15 cellular contexts compared by ENCODE assay signal in the genomic region with DNA sequence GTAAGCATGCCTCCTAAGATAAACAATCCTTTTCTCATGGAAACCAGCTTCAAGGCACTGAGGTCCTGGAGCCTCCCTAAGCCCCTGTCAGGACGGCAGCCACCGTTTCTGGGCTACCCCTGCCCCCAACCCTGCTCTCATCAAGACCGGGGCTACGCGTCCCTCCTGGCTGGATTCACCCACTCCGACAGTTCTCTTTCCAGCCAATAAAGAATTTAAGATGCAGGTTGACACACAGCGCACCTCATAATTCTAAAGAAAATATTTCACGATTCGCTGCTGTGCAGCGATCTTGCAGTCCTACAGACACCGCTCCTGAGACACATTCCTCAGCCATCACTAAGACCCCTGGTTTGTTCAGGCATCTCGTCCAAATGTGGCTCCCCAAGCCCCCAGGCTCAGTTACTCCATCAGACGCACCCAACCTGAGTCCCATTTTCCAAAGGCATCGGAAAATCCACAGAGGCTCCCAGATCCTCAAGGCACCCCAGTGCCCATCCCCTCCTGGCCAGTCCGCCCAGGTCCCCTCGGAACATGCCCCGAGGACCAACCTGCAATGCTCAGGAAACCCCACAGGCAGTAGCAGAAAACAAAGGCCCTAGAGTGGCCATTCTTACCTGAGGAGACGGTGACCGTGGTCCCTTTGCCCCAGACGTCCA.
DNase-seq lines count a peak whose midpoint lies in the region; ATAC-seq and TF ChIP-seq lines count a peak whose summit lies in the region.
"Had no signal": no experiment of that assay in that cellular context is flagged by ENCODE, and none has a peak within 500 bp of the region (broad histone marks: within the 10 kb centered on the region; RNA-seq: fewer than 3 reads in every experiment).

No MANE protein-coding gene starts in this region.

- H3K9me3 ChIP-seq in psoas muscle = no peaks in the 10 kb centered on the region
- H3K9me3 ChIP-seq: right atrium auricular region had no signal

- no peaks in the 10 kb centered on the region for H3K4me1 ChIP-seq in rectal smooth muscle tissue (ENCODE audit: control insufficient read depth, insufficient read depth, low read length)
- no peaks in the 10 kb centered on the region for H3K4me1 ChIP-seq in psoas muscle
- H3K4me1 ChIP-seq: right atrium auricular region had no signal

- intact Hi-C loops in activated T-helper 1 cell treated with anti-CD3 and anti-CD28 coated beads, Interleukin-12 subunit alpha, Interleukin-12 subunit beta, Interleukin-2, Interleukin-4 antibody, amounts not matched to agents 30 ng/mL and 10 ng/mL and 1 ng/mL, durations not matched to agents 14 hours and 24 hours and 36 hours (cut with micrococcal nuclease) = loop anchor here (5.0 kb wide), 1 partner anchor 150 kb away; no protein-coding TSS in a partner anchor
- intact Hi-C loops in psoas muscle (cut with DNase I) = no loop called here

- H3K36me3 ChIP-seq in rectal smooth muscle tissue (ENCODE audit: control insufficient read depth, insufficient read depth, low read length) (no peaks in the 10 kb centered on the region), psoas muscle (ENCODE audit: insufficient read depth in 1 of 2, low read depth in 1 of 2) (no peaks in the 10 kb centered on the region)
- H3K36me3 ChIP-seq: brain microvascular endothelial cell, right atrium auricular region had no signal

- peak overlapping the region; percentile 89 to 100 (median 100) for H3K4me3 Mint-ChIP-seq in IgD-negative memory B cell
- H3K4me3 Mint-ChIP-seq in activated T-helper 1 cell treated with anti-CD3 and anti-CD28 coated beads, Interleukin-12 subunit alpha, Interleukin-12 subunit beta, Interleukin-2, Interleukin-4 antibody, amounts not matched to agents 30 ng/mL and 10 ng/mL and 1 ng/mL, durations not matched to agents 14 hours and 24 hours and 36 hours = peak overlapping the region; percentile 78
- H3K4me3 Mint-ChIP-seq: HFFc6, mesothelial cell of epicardium had no signal

- peaks cover 0 to 5% (median 0%) of the 10 kb centered on the region in 3 donors for H3K9me3 Mint-ChIP-seq in IgD-negative memory B cell
- no peaks in the 10 kb centered on the region for H3K9me3 Mint-ChIP-seq in activated T-helper 1 cell treated with anti-CD3 and anti-CD28 coated beads, Interleukin-12 subunit alpha, Interleukin-12 subunit beta, Interleukin-2, Interleukin-4 antibody, amounts not matched to agents 30 ng/mL and 10 ng/mL and 1 ng/mL, durations not matched to agents 14 hours and 24 hours and 36 hours

- H3K27ac Mint-ChIP-seq in IgD-negative memory B cell = peak overlapping the region; percentile 92 to 98 (median 98)
- peak overlapping the region; percentile 80 for H3K27ac Mint-ChIP-seq in activated T-helper 1 cell treated with anti-CD3 and anti-CD28 coated beads, Interleukin-12 subunit alpha, Interleukin-12 subunit beta, Interleukin-2, Interleukin-4 antibody, amounts not matched to agents 30 ng/mL and 10 ng/mL and 1 ng/mL, durations not matched to agents 14 hours and 24 hours and 36 hours
- H3K27ac Mint-ChIP-seq: HFFc6, mesothelial cell of epicardium had no signal

- H3K4me3 ChIP-seq in GM12864 (ENCODE audit: low read depth, low read length) (peak overlapping the region; percentile 99), rectal smooth muscle tissue (ENCODE audit: low read length) (peak overlapping the region; percentile 46), psoas muscle (no peak overlapping the region)
- H3K4me3 ChIP-seq: right atrium auricular region had no signal

- H3K9ac ChIP-seq in rectal smooth muscle tissue (ENCODE audit: low read length) = no peak overlapping the region

- H3K4me1 Mint-ChIP-seq in IgD-negative memory B cell = no peaks in the 10 kb centered on the region
- peaks cover 40% of the 10 kb centered on the region for H3K4me1 Mint-ChIP-seq in activated T-helper 1 cell treated with anti-CD3 and anti-CD28 coated beads, Interleukin-12 subunit alpha, Interleukin-12 subunit beta, Interleukin-2, Interleukin-4 antibody, amounts not matched to agents 30 ng/mL and 10 ng/mL and 1 ng/mL, durations not matched to agents 14 hours and 24 hours and 36 hours (ENCODE audit: low read depth)
- H3K4me1 Mint-ChIP-seq: mesothelial cell of epicardium had no signal

- no peak for ATAC-seq in GM18873 (IDR thresholded peaks at IDR 0.05; ENCODE audit: low FRiP score, unreplicated experiment)
- no peak for ATAC-seq in psoas muscle

- peaks cover 19% of the 10 kb centered on the region for H3K36me3 Mint-ChIP-seq in IgD-negative memory B cell
- no peaks in the 10 kb centered on the region for H3K36me3 Mint-ChIP-seq in activated T-helper 1 cell treated with anti-CD3 and anti-CD28 coated beads, Interleukin-12 subunit alpha, Interleukin-12 subunit beta, Interleukin-2, Interleukin-4 antibody, amounts not matched to agents 30 ng/mL and 10 ng/mL and 1 ng/mL, durations not matched to agents 14 hours and 24 hours and 36 hours (ENCODE audit: low read depth)

- WGBS in psoas muscle, 3 donors = 75 to 81% (median 76%) methylated on average over 20 of the region's 20 CpGs

- H3K27me3 ChIP-seq in rectal smooth muscle tissue (ENCODE audit: control insufficient read depth, insufficient read depth, low read length) (no peaks in the 10 kb centered on the region), psoas muscle (ENCODE audit: insufficient read depth in 3 of 3, low read length in 2 of 3) (no peaks in the 10 kb centered on the region)
- H3K27me3 ChIP-seq: brain microvascular endothelial cell, right atrium auricular region had no signal

- H3K27me3 Mint-ChIP-seq in IgD-negative memory B cell = no peaks in the 10 kb centered on the region
- H3K27me3 Mint-ChIP-seq in activated T-helper 1 cell treated with anti-CD3 and anti-CD28 coated beads, Interleukin-12 subunit alpha, Interleukin-12 subunit beta, Interleukin-2, Interleukin-4 antibody, amounts not matched to agents 30 ng/mL and 10 ng/mL and 1 ng/mL, durations not matched to agents 14 hours and 24 hours and 36 hours (ENCODE audit: insufficient read depth) = peaks cover 4% of the 10 kb centered on the region

- TF ChIP-seq CTCF in GM12864 (IDR thresholded peaks at IDR 0.05; ENCODE audit: low read depth, low read length, missing control alignments) = no peak
- no peak for TF ChIP-seq CTCF in psoas muscle (IDR thresholded peaks at IDR 0.05)

- no peak overlapping the region for H3K27ac ChIP-seq in rectal smooth muscle tissue (ENCODE audit: low read depth, low read length)
- no peak overlapping the region for H3K27ac ChIP-seq in psoas muscle
- H3K27ac ChIP-seq: brain microvascular endothelial cell, right atrium auricular region had no signal

- DNase-seq in GM12864 (ENCODE audit: low read depth) (no peak), OCI-M2 (lab: John Stamatoyannopoulos, UW; ENCODE audit: unreplicated experiment) (no peak), psoas muscle (no peak), globus pallidus (ENCODE audit: low spot score) (no peak)
- no peak for DNase-seq in activated T-helper 1 cell treated with anti-CD3 and anti-CD28 coated beads, Interleukin-12 subunit alpha, Interleukin-12 subunit beta, Interleukin-2, Interleukin-4 antibody, amounts not matched to agents 30 ng/mL and 10 ng/mL and 1 ng/mL, durations not matched to agents 14 hours and 24 hours and 36 hours (ENCODE audit: low spot score)
- DNase-seq: brain microvascular endothelial cell, DMS53, HFFc6, hippocampal formation, NCI-H748 treated with DMSO at 0.1 percent for 48 hours had no signal
